8 cellular contexts compared by ENCODE assay signal in genomic region chr12:6778571-6779550, GRCh38.
DNase-seq lines count a peak whose midpoint lies in the region; ATAC-seq and FAIRE-seq lines count a peak whose summit lies in the region.

No MANE protein-coding gene starts in this region.

- no peaks in the 10 kb centered on the region for H3K9me3 Mint-ChIP-seq in central memory CD8-positive, alpha-beta T cell

- peaks cover 9% of the 10 kb centered on the region for H3K36me3 Mint-ChIP-seq in central memory CD8-positive, alpha-beta T cell (ENCODE audit: insufficient read depth)

- peak; percentile 92 for FAIRE-seq in A204.1 (lab: Jason Lieb, UNC)

- peak overlapping the region; percentile 75 for H3K4me3 Mint-ChIP-seq in central memory CD8-positive, alpha-beta T cell

- peak; percentile 62 for ATAC-seq in GM18861 (IDR thresholded peaks at IDR 0.05; ENCODE audit: unreplicated experiment)
- ATAC-seq in HG03175 (IDR thresholded peaks at IDR 0.05; ENCODE audit: unreplicated experiment): peak; percentile 81
- peak; percentile 57 for ATAC-seq in central memory CD8-positive, alpha-beta T cell (replicated peaks; ENCODE audit: extremely low read depth, poor library complexity, severe bottlenecking)

- peaks cover 6% of the 10 kb centered on the region for H3K27me3 Mint-ChIP-seq in central memory CD8-positive, alpha-beta T cell

- H3K27ac Mint-ChIP-seq in central memory CD8-positive, alpha-beta T cell (ENCODE audit: low read depth): peak overlapping the region; percentile 87

- H3K4me1 Mint-ChIP-seq in central memory CD8-positive, alpha-beta T cell: peaks cover 42% of the 10 kb centered on the region

- DNase-seq in NCI-H446 (lab: John Stamatoyannopoulos, UW) (peak; percentile 95 to 96), islet precursor cell (peak; percentile 99)
- peak; percentile 81 for DNase-seq in activated CD4-positive, CD25-positive, alpha-beta regulatory T cell treated with anti-CD3 and anti-CD28 coated beads, Interleukin-2, amount 50 U/mL, for 16 hours (ENCODE audit: low read depth, low spot score)
- DNase-seq in central memory CD8-positive, alpha-beta T cell (ENCODE audit: low spot score in 2 of 2): peak; percentile 77 to 79
- DNase-seq in stimulated activated CD4-positive, alpha-beta T cell treated with anti-CD3 and anti-CD28 coated beads, Interleukin-12 subunit alpha, Interleukin-12 subunit beta, amount 100 ng/mL, for 24 hours (ENCODE audit: low read depth in 2 of 2): peak; percentile 78 to 93

Comparison
In these comparisons a context has a peak if more than half of its experiments do, and no peak if none do; other contexts are left out.
1. Peak in every context shown above with its lines: DNase-seq and ATAC-seq.